1 cellular context compared by ENCODE assay signal in genomic region chr7:121003986-121004685, GRCh38.
TF ChIP-seq lines count a peak whose summit lies in the region.

No MANE protein-coding gene starts in this region.

TF ChIP-seq in K562, 482 proteins besides CTCF, POLR2A, EP300 and RAD21:
- TF ChIP-seq KDM1A (IDR thresholded peaks at IDR 0.05) = peak in 1 of 2 experiments; percentile 36; a peak in 1 of 4 replicates
- no peak for TF ChIP-seq ZNF232 (CRISPR knock-in tag; IDR thresholded peaks at IDR 0.05)
- TF ChIP-seq CBX2 (IDR thresholded peaks at IDR 0.05; ENCODE audit: insufficient read depth, low read length, poor library complexity, severe bottlenecking) = no peak
- TF ChIP-seq LCOR (CRISPR knock-in tag; IDR thresholded peaks at IDR 0.05) = 0 out of 2 replicates have a peak, but pooled peaks have one; percentile 26
- TF ChIP-seq RFX5 (IDR thresholded peaks at IDR 0.05; ENCODE audit: low read depth, low read length) = no peak
- peak; percentile 53; the same call in 1 of the 2 replicates for TF ChIP-seq POLR2AphosphoS2 (IDR thresholded peaks at IDR 0.05; ENCODE audit: low read length)
- 0 out of 2 replicates have a peak, but pooled peaks have one; percentile 21 for TF ChIP-seq MECOM (CRISPR knock-in tag; IDR thresholded peaks at IDR 0.05)
- TF ChIP-seq RBFOX2 (IDR thresholded peaks at IDR 0.05; ENCODE audit: low read depth, low read length) = peak; percentile 3; the same call in 1 of the 2 replicates
- peak; percentile 40; the same call in 1 of the 2 replicates for TF ChIP-seq ZFP91 (CRISPR knock-in tag; IDR thresholded peaks at IDR 0.05)
- 0 out of 2 replicates have a peak, but pooled peaks have one; percentile 16 for TF ChIP-seq CHD2 (IDR thresholded peaks at IDR 0.05; ENCODE audit: low read depth, low read length)
- 0 out of 4 replicates have a peak, but pooled peaks of 1 of the 2 experiments have one; percentile 26 for TF ChIP-seq MAZ (CRISPR knock-in tag; conservative IDR thresholded peaks at IDR 0.05 in 1 of 2, IDR thresholded peaks at IDR 0.05 in 1 of 2)
